In the genomic region with DNA sequence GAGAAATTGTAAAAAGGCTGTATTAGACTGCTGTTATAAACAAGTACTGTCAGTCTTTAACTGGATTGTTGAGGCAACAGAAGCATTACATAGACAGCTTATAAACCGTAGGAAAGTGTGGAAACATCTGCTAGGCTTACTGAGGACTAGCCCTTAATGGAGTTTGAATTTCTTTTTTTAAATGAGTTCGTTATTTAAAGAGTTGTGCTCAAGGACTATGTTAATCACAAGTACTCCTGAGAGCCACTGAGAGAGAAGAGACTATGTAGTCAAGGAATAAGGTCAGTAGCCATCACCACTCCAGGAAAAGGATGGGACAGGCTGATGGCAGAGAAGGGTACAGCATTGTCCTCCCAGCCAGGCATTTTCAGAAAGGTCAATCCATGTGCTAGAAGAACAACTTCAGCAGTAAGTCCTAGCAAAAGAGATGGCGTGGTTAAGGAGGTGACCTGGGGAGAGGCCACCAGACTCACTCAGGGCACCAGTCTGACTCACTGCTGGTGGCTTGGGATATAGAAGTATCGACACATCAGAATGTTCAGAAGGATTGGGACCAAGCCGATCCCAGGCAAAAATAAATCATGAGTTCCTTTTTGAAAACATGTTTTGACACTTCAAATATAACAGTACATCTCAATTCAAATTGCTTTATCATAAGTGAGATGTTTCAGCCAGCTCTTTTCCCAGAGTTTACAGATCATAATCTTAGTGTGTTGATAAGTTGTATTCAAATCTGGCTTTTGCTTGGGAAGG, we compare ENCODE assay signal across 9 cellular contexts. TPM values are rescaled to one million over a fixed set of nuclear protein-coding genes. Genes with fewer than 3 reads are reported as not detected.
DNase-seq lines count a peak whose midpoint lies in the region; ATAC-seq and TF ChIP-seq lines count a peak whose summit lies in the region.
"Had no signal": no experiment of that assay in that cellular context is flagged by ENCODE, and none has a peak within 500 bp of the region (broad histone marks: within the 10 kb centered on the region; RNA-seq: fewer than 3 reads in every experiment).

No MANE protein-coding gene starts in this region.

- ATAC-seq in CD4-positive, alpha-beta T cell (ENCODE audit: poor library complexity): no peak
- no peak for ATAC-seq in HG02678 (IDR thresholded peaks at IDR 0.05; ENCODE audit: unreplicated experiment)

- no peak overlapping the region for H3K27ac ChIP-seq in CD4-positive, alpha-beta T cell (ENCODE audit: low read depth, low read length)
- H3K27ac ChIP-seq in VCaP: peak overlapping the region; percentile 4; the same call in 1 of the 2 replicates
- peak overlapping the region in 1 of 2 donors; percentile 26 for H3K27ac ChIP-seq in coronary artery

- peaks cover 63% of the 10 kb centered on the region for H3K4me1 Mint-ChIP-seq in CD4-positive, alpha-beta T cell (ENCODE audit: low read depth)
- H3K4me1 Mint-ChIP-seq in HFFc6 (ENCODE audit: low read depth): peaks cover 62% of the 10 kb centered on the region

- POLR2A ChIA-PET in CD4-positive, alpha-beta T cell (lab: Charles Lee): no interaction called here

- H3K4me3 ChIP-seq in coronary artery: no peak overlapping the region

- no peaks in the 10 kb centered on the region for H3K9me3 Mint-ChIP-seq in CD4-positive, alpha-beta T cell
- H3K9me3 Mint-ChIP-seq in HFFc6: no peaks in the 10 kb centered on the region
- H3K9me3 Mint-ChIP-seq: activated T-cell treated with anti-CD3 and anti-CD28 coated beads, Interleukin-2, amount 50 U/mL, for 4 hours had no signal

- TF ChIP-seq CTCF in CD4-positive, alpha-beta T cell (IDR thresholded peaks at IDR 0.05): no peak
- TF ChIP-seq CTCF in HFFc6 (IDR thresholded peaks at IDR 0.05) (no peak), VCaP (conservative IDR thresholded peaks at IDR 0.05) (no peak), coronary artery (IDR thresholded peaks at IDR 0.05) (no peak)

- DNase-seq in CD4-positive, alpha-beta T cell: no peak
- DNase-seq in HFFc6 (no peak), iris pigment epithelial cell (ENCODE audit: low read depth) (peak; percentile 28), midbrain (lab: John Stamatoyannopoulos, UW) (no peak), coronary artery (ENCODE audit: low spot score) (no peak), NCI-H1092 treated with DMSO at 0.1 percent for 48 hours (lab: John Stamatoyannopoulos, UW) (no peak)
- DNase-seq: activated T-cell treated with anti-CD3 and anti-CD28 coated beads, Interleukin-2, amount 50 U/mL, for 4 hours had no signal

- CTCF ChIA-PET in CD4-positive, alpha-beta T cell (lab: Charles Lee): interaction anchor here (0.6 kb wide), 1 partner anchor 44 kb away, joined by 3 read pairs; no protein-coding TSS in a partner anchor

- intact Hi-C loops in CD4-positive, alpha-beta T cell (cut with DNase I, micrococcal nuclease): loop anchor here in 1 of 2 experiments (10.0 kb wide), 2 partner anchors 156 to 734 kb away; no protein-coding TSS in a partner anchor

- H3K9me3 ChIP-seq in CD4-positive, alpha-beta T cell (ENCODE audit: control insufficient read depth, low read length): no peaks in the 10 kb centered on the region

- H3K27me3 Mint-ChIP-seq in CD4-positive, alpha-beta T cell: no peaks in the 10 kb centered on the region
- H3K27me3 Mint-ChIP-seq in HFFc6 (ENCODE audit: insufficient read depth): peaks cover 5% of the 10 kb centered on the region

- peaks cover 49% of the 10 kb centered on the region for H3K36me3 Mint-ChIP-seq in CD4-positive, alpha-beta T cell (ENCODE audit: low read depth)
- peaks cover 40% of the 10 kb centered on the region for H3K36me3 Mint-ChIP-seq in HFFc6 (ENCODE audit: low read depth)

- H3K27ac Mint-ChIP-seq in CD4-positive, alpha-beta T cell: peak overlapping the region; percentile 52
- H3K27ac Mint-ChIP-seq in HFFc6: peak overlapping the region; percentile 95

- H3K27me3 ChIP-seq in CD4-positive, alpha-beta T cell (ENCODE audit: control insufficient read depth, insufficient read depth, low read length): no peaks in the 10 kb centered on the region

- H3K4me3 Mint-ChIP-seq in CD4-positive, alpha-beta T cell: no peak overlapping the region
- no peak overlapping the region; the same call in 1 of the 2 replicates for H3K4me3 Mint-ChIP-seq in HFFc6
- H3K4me3 Mint-ChIP-seq: activated T-cell treated with anti-CD3 and anti-CD28 coated beads, Interleukin-2, amount 50 U/mL, for 4 hours had no signal

RNA-seq across cellular contexts. Expression of gene RPS12, which starts 6.4 kb away (rescaled TPM):
- total RNA-seq in CD4-positive, alpha-beta T cell: 1,000 to 10,000 TPM; 2,765 to 2,889 TPM
- 1,000 to 10,000 TPM in 4 of 6 experiments, 100 to 1,000 TPM in 2; 826 to 1,148 (median 1,037) TPM for total RNA-seq in HFFc6 (2021; fragmentation: NEBNext Ultra II Directional; extraction: Animal tissue kit (Norgen Biotek cat#: 25700))

RNA-seq across cellular contexts. Expression of gene SLC18B1, which starts 22.4 kb away (rescaled TPM):
- 1 to 10 TPM; 8.5 to 9.0 TPM for total RNA-seq in CD4-positive, alpha-beta T cell
- 1 to 10 TPM; 2.9 to 4.1 (median 3.5) TPM for total RNA-seq in HFFc6 (2021; fragmentation: NEBNext Ultra II Directional; extraction: Animal tissue kit (Norgen Biotek cat#: 25700))
